Comparison of ENCODE assay signal across 8 cellular contexts in genomic region chr6:29749668-29750067, GRCh38. TPM values are rescaled to one million over a fixed set of nuclear protein-coding genes. Genes with fewer than 3 reads are reported as not detected.
DNase-seq lines count a peak whose midpoint lies in the region; ATAC-seq and TF ChIP-seq lines count a peak whose summit lies in the region.

No MANE protein-coding gene starts in this region.

- H3K36me3 Mint-ChIP-seq in neural crest cell (ENCODE audit: low read depth): no peaks in the 10 kb centered on the region

- H3K4me3 ChIP-seq in KMS-11 (IDR thresholded peaks at IDR 0.05; ENCODE audit: insufficient read depth, low read depth, low read length) (no peak overlapping the region), dorsolateral prefrontal cortex (peak overlapping the region in 50 of 59 donors; percentile 50 to 83 (median 71))

- no peaks in the 10 kb centered on the region for H3K79me2 ChIP-seq in KMS-11 (ENCODE audit: insufficient read depth, low read depth)

- intact Hi-C loops in dorsolateral prefrontal cortex (cut with DNase I): loop anchor here (10.0 kb wide), 4 partner anchors 85 to 305 kb away; no protein-coding TSS in a partner anchor

- H4K20me1 ChIP-seq in KMS-11 (ENCODE audit: insufficient read depth): no peaks in the 10 kb centered on the region

- no peak for DNase-seq in dorsolateral prefrontal cortex
- DNase-seq in neural crest cell (ENCODE audit: low read depth, low spot score): no peak
- no peak for DNase-seq in activated CD4-positive, CD25-positive, alpha-beta regulatory T cell (lab: John Stamatoyannopoulos, UW)
- DNase-seq in HK-2 (ENCODE audit: unreplicated experiment): no peak
- DNase-seq in AG08395 (ENCODE audit: low spot score): no peak

- peak overlapping the region; percentile 94; the same call in 1 of the 2 replicates for H2AFZ ChIP-seq in KMS-11 (ENCODE audit: low read depth)

- H3K4me2 ChIP-seq in KMS-11: peak overlapping the region; percentile 81

- H3K27ac Mint-ChIP-seq in neural crest cell (ENCODE audit: unreplicated experiment): no peak overlapping the region

- peak overlapping the region; percentile 88 for H3K4me3 Mint-ChIP-seq in neural crest cell

- H3K27me3 ChIP-seq in KMS-11 (ENCODE audit: insufficient read depth, low read depth) (no peaks in the 10 kb centered on the region), dorsolateral prefrontal cortex (peaks cover 0 to 4% (median 0%) of the 10 kb centered on the region in 45 donors)

- no peak for ATAC-seq in HG03095 (IDR thresholded peaks at IDR 0.05; ENCODE audit: unreplicated experiment)

- H3K36me3 ChIP-seq in KMS-11 (ENCODE audit: insufficient read depth): no peaks in the 10 kb centered on the region

- no peaks in the 10 kb centered on the region for H3K9me3 Mint-ChIP-seq in neural crest cell

- H3K4me1 Mint-ChIP-seq in neural crest cell: peaks cover 26% of the 10 kb centered on the region

- H3K4me1 ChIP-seq in KMS-11 (ENCODE audit: low read depth, poor library complexity, severe bottlenecking): peaks cover 10% of the 10 kb centered on the region

- H3K27me3 Mint-ChIP-seq in neural crest cell (ENCODE audit: low read depth): peaks cover 79% of the 10 kb centered on the region

- no peak for TF ChIP-seq CTCF in C4-2B (conservative IDR thresholded peaks at IDR 0.05)
- no peak for TF ChIP-seq CTCF in KMS-11 (conservative IDR thresholded peaks at IDR 0.05; ENCODE audit: low read depth, low read length)
- TF ChIP-seq CTCF in dorsolateral prefrontal cortex (IDR thresholded peaks at IDR 0.05 in 54 of 56, conservative IDR thresholded peaks at IDR 0.05 in 2 of 56; ENCODE audit: low read depth in 1 of 56, partially characterized antibody in 56 of 56): no peak
- TF ChIP-seq CTCF in neural crest cell (conservative IDR thresholded peaks at IDR 0.05): no peak

- no peak overlapping the region for H3K9ac ChIP-seq in KMS-11

- H3K27ac ChIP-seq in C4-2B (peak overlapping the region; percentile 61; the same call in 1 of the 2 replicates), KMS-11 (no peak overlapping the region), dorsolateral prefrontal cortex (peak overlapping the region in 3 of 59 donors; percentile 33 to 68 (median 46))

RNA-seq across cellular contexts. Expression of gene HLA-F, which starts 26.4 kb away (rescaled TPM):
- total RNA-seq in dorsolateral prefrontal cortex (10 to 100 TPM in 118 of 120 experiments, 1 to 10 TPM in 2; 9.3 to 64.7 (median 26.2) TPM), neural crest cell (0.98 and 1.4 TPM in 2 replicates)
